Comparison of ENCODE assay signal across 28 cellular contexts in genomic region chr3:187694801-187695200, GRCh38. TPM values are rescaled to one million over a fixed set of nuclear protein-coding genes. Genes with fewer than 3 reads are reported as not detected.
A peak's percentile ranks its signal among the peaks of the same experiment; 100 is the strongest.
DNase-seq lines count a peak whose midpoint lies in the region; ATAC-seq and TF ChIP-seq lines count a peak whose summit lies in the region.
"Had no signal": no experiment of that assay in that cellular context is flagged by ENCODE, and none has a peak within 500 bp of the region (broad histone marks: within the 10 kb centered on the region; RNA-seq: fewer than 3 reads in every experiment).

No MANE protein-coding gene starts in this region.

- H3K27ac ChIP-seq in brain microvascular endothelial cell, result no peak overlapping the region
- H3K27ac ChIP-seq: BLaER1, gastroesophageal sphincter, PC-9, prostate gland, SJSA1, skin epidermis had no signal

- H3K36me3 ChIP-seq in brain microvascular endothelial cell (replicated peaks), result no peaks in the 10 kb centered on the region
- H3K36me3 ChIP-seq: BLaER1, gastroesophageal sphincter, MG63, prostate gland, SJSA1 had no signal

- no peak overlapping the region for H3K4me3 ChIP-seq in brain microvascular endothelial cell (ENCODE audit: low read depth, low read length)
- H3K4me3 ChIP-seq: BLaER1, gastroesophageal sphincter, MG63, PC-9, prostate gland, SJSA1, skin epidermis had no signal

- peaks cover 7% of the 10 kb centered on the region for H3K27me3 ChIP-seq in brain microvascular endothelial cell (replicated peaks)
- H3K27me3 ChIP-seq: BLaER1, gastroesophageal sphincter, SJSA1 had no signal

- in situ Hi-C loops in brain microvascular endothelial cell (cut with HindIII; ENCODE audit: low pct_ligation_motif_present, low sequenced_read_pairs), result loop anchor here (25.0 kb wide), 1 partner anchor 482 kb away; no protein-coding TSS in a partner anchor

- TF ChIP-seq CTCF in brain microvascular endothelial cell (IDR thresholded peaks at IDR 0.05; ENCODE audit: low read depth, low read length, missing control alignments), result no peak

- DNase-seq in A172 (ENCODE audit: low spot score), result peak; percentile 67
- peak; percentile 39 for DNase-seq in LoVo (ENCODE audit: low spot score)
- DNase-seq in brain microvascular endothelial cell, result peak; percentile 72
- DNase-seq in kidney tubule cell (ENCODE audit: low spot score), result peak; percentile 68
- no peak for DNase-seq in stimulated activated naive CD4-positive, alpha-beta T cell treated with Interleukin-2 at 50 U/mL for 16 hours (lab: John Stamatoyannopoulos, UW)
- no peak for DNase-seq in activated effector memory CD4-positive, alpha-beta T cell treated with anti-CD3 and anti-CD28 coated beads, Interleukin-2, amount 50 U/mL, for 16 hours
- DNase-seq: activated CD4-positive, alpha-beta memory T cell treated with anti-CD3 and anti-CD28 coated beads, Interleukin-2, amount 10 ng/mL, durations not matched to agents 7 days and 5 days; activated CD4-positive, CD25-positive, alpha-beta regulatory T cell treated with anti-CD3 and anti-CD28 coated beads, Interleukin-2, amount 50 U/mL, for 72 hours; activated effector memory CD4-positive, alpha-beta T cell treated with Interleukin-2 at 50 U/mL for 16 hours; activated naive CD8-positive, alpha-beta T cell treated with anti-CD3 and anti-CD28 coated beads, Interleukin-2, amount 10 ng/mL, durations not matched to agents 7 days and 5 days; DND-41; effector CD8-positive, alpha-beta T cell; H9; kidney; mammary epithelial cell; MG63; NCI-H1436 treated with DMSO at 0.1 percent for 48 hours; NCI-H524; PC-9 had no signal

- ATAC-seq in GM18909 (IDR thresholded peaks at IDR 0.05; ENCODE audit: poor library complexity, unreplicated experiment) (no peak), HG03139 (IDR thresholded peaks at IDR 0.05; ENCODE audit: unreplicated experiment) (no peak)
- ATAC-seq: gastroesophageal sphincter had no signal

RNA-seq across cellular contexts. Expression of gene RTP2, which starts 7.6 kb away (rescaled TPM):
- not detected in 2 replicates for total RNA-seq in A172 (2014; rRNA removed; shearing (Covaris generic))
- total RNA-seq: A673; activated CD4-positive, alpha-beta memory T cell treated with anti-CD3 and anti-CD28 coated beads, Interleukin-2, amount 10 ng/mL, durations not matched to agents 7 days and 5 days; activated naive CD8-positive, alpha-beta T cell treated with anti-CD3 and anti-CD28 coated beads, Interleukin-2, amount 10 ng/mL, durations not matched to agents 7 days and 5 days; epithelial cell of proximal tubule; gastroesophageal sphincter; H9; kidney; mammary epithelial cell; PC-9; prostate gland; SJSA1 had no signal

RNA-seq across cellular contexts. Expression of gene SST, which starts 24.6 kb away (rescaled TPM):
- total RNA-seq in A172 (2014; rRNA removed; shearing (Covaris generic)), result not detected in 2 replicates
- total RNA-seq: A673; activated CD4-positive, alpha-beta memory T cell treated with anti-CD3 and anti-CD28 coated beads, Interleukin-2, amount 10 ng/mL, durations not matched to agents 7 days and 5 days; activated naive CD8-positive, alpha-beta T cell treated with anti-CD3 and anti-CD28 coated beads, Interleukin-2, amount 10 ng/mL, durations not matched to agents 7 days and 5 days; H9; kidney; mammary epithelial cell; PC-9; prostate gland; SJSA1 had no signal

RNA-seq across cellular contexts. Expression of gene BCL6, which starts 50.5 kb away (rescaled TPM):
- 3.2 and 4.6 TPM in 2 replicates for total RNA-seq in A172 (2014; rRNA removed; shearing (Covaris generic))

Comparison
In these comparisons a context has a peak if more than half of its experiments do, and no peak if none do; other contexts are left out.
1. DNase-seq: peak in A172 (single experiment), LoVo (single experiment), brain microvascular endothelial cell (single experiment) and kidney tubule cell (single experiment); none in stimulated activated naive CD4-positive, alpha-beta T cell treated with Interleukin-2 at 50 U/mL for 16 hours (single experiment) and activated effector memory CD4-positive, alpha-beta T cell treated with anti-CD3 and anti-CD28 coated beads, Interleukin-2, amount 50 U/mL, for 16 hours (single experiment).